Comparison of ENCODE assay signal across 8 cellular contexts in the genomic region with DNA sequence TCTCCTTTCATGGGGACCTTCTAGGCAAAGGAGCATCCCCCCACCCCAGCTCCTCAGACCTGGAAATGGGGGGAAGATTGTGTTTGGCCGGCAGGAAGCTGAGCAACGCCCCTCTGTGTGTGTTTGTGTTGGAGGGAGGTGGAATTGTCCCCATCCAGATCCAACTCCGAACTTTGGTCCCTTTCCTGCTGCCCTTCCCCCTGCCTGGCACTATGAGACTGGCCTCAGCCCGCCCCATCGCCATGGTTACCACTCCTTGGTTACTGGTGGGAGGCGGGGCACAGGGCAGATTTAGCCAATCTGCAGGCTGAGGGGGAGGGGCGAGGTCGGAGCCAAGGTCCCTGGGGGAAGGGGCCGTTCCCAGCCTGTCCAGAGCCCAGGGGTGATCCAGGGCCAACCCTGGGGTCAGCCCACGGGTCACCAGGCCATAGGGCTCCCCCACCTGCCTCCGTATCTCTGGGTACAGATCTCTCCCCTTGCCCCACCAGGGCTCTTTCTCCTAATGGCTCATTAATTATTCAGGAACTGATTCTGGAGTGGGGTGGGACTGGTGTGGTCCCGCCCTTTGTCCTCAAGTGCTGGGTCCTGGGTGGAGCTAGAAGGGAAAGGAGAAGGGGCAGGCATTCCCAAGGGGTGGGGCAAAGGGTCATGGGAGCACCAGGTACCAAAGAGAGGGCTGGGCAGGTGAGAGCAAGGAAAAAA. TPM values are rescaled to one million over a fixed set of nuclear protein-coding genes. Genes with fewer than 3 reads are reported as not detected.
DNase-seq lines count a peak whose midpoint lies in the region; ATAC-seq and TF ChIP-seq lines count a peak whose summit lies in the region.

No MANE protein-coding gene starts in this region.

- H3K4me3 ChIP-seq in Karpas-422 (ENCODE audit: low read length) (no peak overlapping the region), brain microvascular endothelial cell (ENCODE audit: low read depth, low read length) (no peak overlapping the region)

- peak; percentile 58 for DNase-seq in AG20443 (ENCODE audit: low spot score)
- DNase-seq in Karpas-422: peak; percentile 55
- peak; percentile 25 for DNase-seq in brain microvascular endothelial cell
- peak; percentile 86 for DNase-seq in medulla oblongata (ENCODE audit: extremely low spot score)
- DNase-seq in G401 (ENCODE audit: low spot score): no peak
- no peak for DNase-seq in cortex of kidney (lab: John Stamatoyannopoulos, UW)

- no peaks in the 10 kb centered on the region for H4K20me1 ChIP-seq in Karpas-422 (ENCODE audit: insufficient read depth, low read depth, low read length)

- in situ Hi-C loops in brain microvascular endothelial cell (cut with HindIII; ENCODE audit: low pct_ligation_motif_present, low sequenced_read_pairs): no loop called here
- in situ Hi-C loops in G401 (cut with HindIII; ENCODE audit: low sequenced_read_pairs): no loop called here

- no peak overlapping the region for H3K4me2 ChIP-seq in Karpas-422 (ENCODE audit: low read depth, low read length, poor library complexity, severe bottlenecking)

- H3K27me3 ChIP-seq in Karpas-422 (ENCODE audit: low read length) (no peaks in the 10 kb centered on the region), brain microvascular endothelial cell (replicated peaks) (no peaks in the 10 kb centered on the region)

- no peak for ATAC-seq in GM18502 (IDR thresholded peaks at IDR 0.05; ENCODE audit: poor library complexity, unreplicated experiment)
- ATAC-seq in GM21515 (IDR thresholded peaks at IDR 0.05; ENCODE audit: unreplicated experiment): no peak

- H3K27ac ChIP-seq in Karpas-422 (ENCODE audit: low read length) (no peak overlapping the region), brain microvascular endothelial cell (no peak overlapping the region)

- no peaks in the 10 kb centered on the region for H3K36me3 ChIP-seq in Karpas-422 (ENCODE audit: insufficient read depth, low read length)
- no peaks in the 10 kb centered on the region for H3K36me3 ChIP-seq in brain microvascular endothelial cell (replicated peaks)

- TF ChIP-seq CTCF in brain microvascular endothelial cell (IDR thresholded peaks at IDR 0.05; ENCODE audit: low read depth, low read length, missing control alignments): no peak

- no peaks in the 10 kb centered on the region for H3K9me3 ChIP-seq in Karpas-422 (ENCODE audit: low read length)

- no peak overlapping the region for H3K9ac ChIP-seq in Karpas-422 (ENCODE audit: low read length)

- H3K9me2 ChIP-seq in Karpas-422 (replicated peaks; ENCODE audit: insufficient read depth, low read length): no peaks in the 10 kb centered on the region

- H3K4me1 ChIP-seq in Karpas-422 (ENCODE audit: low read length): no peaks in the 10 kb centered on the region

- no peak overlapping the region for H2AFZ ChIP-seq in Karpas-422 (ENCODE audit: low read length)

- no peaks in the 10 kb centered on the region for H3K79me2 ChIP-seq in Karpas-422 (ENCODE audit: low read length)

RNA-seq across cellular contexts. Expression of a gene that starts 15.2 kb away (rescaled TPM):
- not detected in 2 replicates for total RNA-seq in Karpas-422 (2014; rRNA removed; shearing (Covaris generic); ENCODE audit: low replicate concordance)
- total RNA-seq in G401 (2014; rRNA removed; shearing (Covaris generic)): 46.6 and 61.3 TPM in 2 replicates

Comparison
In these comparisons a context has a peak if more than half of its experiments do, and no peak if none do; other contexts are left out.
1. DNase-seq: peak in AG20443 (single experiment), Karpas-422 (single experiment), brain microvascular endothelial cell (single experiment) and medulla oblongata (single experiment); none in G401 (single experiment) and cortex of kidney (single experiment).
2. RNA of a gene that starts 15.2 kb away (total RNA-seq): 46.6 to 61.3 TPM in G401; not detected in Karpas-422; every median in the first group is over 10 times any median in the second.